ENCODE assay signal across 1 cellular context in genomic region chr9:34646211-34647083, GRCh38.
A peak's percentile ranks its signal among the peaks of the same experiment; 100 is the strongest.
TF ChIP-seq lines count a peak whose summit lies in the region.

Gene GALT, plus strand, starts transcription at chr9:34646675. Its CDS starts 30 bp downstream, at chr9:34646705.

TF ChIP-seq in HepG2, 621 proteins besides CTCF, POLR2A, EP300 and RAD21 (continued from another document and continues in another):
- TF ChIP-seq ZNF407 (CRISPR knock-in tag; IDR thresholded peaks at IDR 0.05; ENCODE audit: not compliant biosample characterization) (no peak), BCL6 (CRISPR knock-in tag; IDR thresholded peaks at IDR 0.05) (peak; percentile 39), ZNF383 (CRISPR knock-in tag; IDR thresholded peaks at IDR 0.05; ENCODE audit: borderline replicate concordance) (no peak), ATF5 (CRISPR knock-in tag; IDR thresholded peaks at IDR 0.05; ENCODE audit: low read depth) (no peak), DRAP1 (CRISPR knock-in tag; IDR thresholded peaks at IDR 0.05) (peak; percentile 88), PHB2 (IDR thresholded peaks at IDR 0.05; ENCODE audit: partially characterized antibody) (no peak), DPF2 (CRISPR knock-in tag; IDR thresholded peaks at IDR 0.05; ENCODE audit: borderline replicate concordance, low read depth) (no peak), IRX3 (CRISPR knock-in tag; IDR thresholded peaks at IDR 0.05; ENCODE audit: borderline replicate concordance, low read depth) (no peak), MAF1 (CRISPR knock-in tag; IDR thresholded peaks at IDR 0.05; ENCODE audit: borderline replicate concordance) (no peak; the same call in 1 of the 2 replicates), ZNF784 (CRISPR knock-in tag; IDR thresholded peaks at IDR 0.05; ENCODE audit: borderline replicate concordance) (peak; percentile 51; the same call in 1 of the 2 replicates), KLF15 (CRISPR knock-in tag; IDR thresholded peaks at IDR 0.05; ENCODE audit: borderline replicate concordance) (no peak), ZNF598 (CRISPR knock-in tag; IDR thresholded peaks at IDR 0.05; ENCODE audit: borderline replicate concordance) (peak; percentile 68; the same call in 1 of the 2 replicates), ZNF362 (CRISPR knock-in tag; IDR thresholded peaks at IDR 0.05; ENCODE audit: borderline replicate concordance) (no peak), ZFYVE20 (CRISPR knock-in tag; IDR thresholded peaks at IDR 0.05; ENCODE audit: borderline replicate concordance, low read depth) (peak; percentile 53; the same call in 1 of the 2 replicates), SIX1 (CRISPR knock-in tag; IDR thresholded peaks at IDR 0.05; ENCODE audit: borderline replicate concordance) (no peak), TBL1XR1 (IDR thresholded peaks at IDR 0.05; ENCODE audit: borderline replicate concordance, low read length, partially characterized antibody) (no peak), PAX8 (CRISPR knock-in tag; IDR thresholded peaks at IDR 0.05; ENCODE audit: borderline replicate concordance) (no peak), CHD2 (IDR thresholded peaks at IDR 0.05; ENCODE audit: low read depth, low read length) (no peak), SRSF9 (IDR thresholded peaks at IDR 0.05; ENCODE audit: borderline replicate concordance, insufficient read depth, low read depth, low read length, poor library complexity, severe bottlenecking) (no peak), PITX1 (CRISPR knock-in tag; IDR thresholded peaks at IDR 0.05) (peak; percentile 70), HHEX (CRISPR knock-in tag; IDR thresholded peaks at IDR 0.05) (peak; percentile 9; the same call in 1 of the 2 replicates), ATF4 (CRISPR knock-in tag; IDR thresholded peaks at IDR 0.05) (0 out of 4 replicates have a peak, but pooled peaks of 1 of the 2 experiments have one; percentile 4), CBX1 (IDR thresholded peaks at IDR 0.05; ENCODE audit: low read depth) (peak; percentile 36), JUND (CRISPR knock-in tag; IDR thresholded peaks at IDR 0.05) (0 out of 2 replicates have a peak, but pooled peaks have one; percentile 37), ARNTL (CRISPR knock-in tag; IDR thresholded peaks at IDR 0.05) (no peak), ZNF138 (CRISPR knock-in tag; IDR thresholded peaks at IDR 0.05; ENCODE audit: low read depth) (no peak), HMGXB3 (CRISPR knock-in tag; IDR thresholded peaks at IDR 0.05; ENCODE audit: borderline replicate concordance) (no peak), KDM1A (CRISPR knock-in tag; IDR thresholded peaks at IDR 0.05) (no peak), MLXIP (CRISPR knock-in tag; IDR thresholded peaks at IDR 0.05; ENCODE audit: borderline replicate concordance) (no peak), BRD4 (CRISPR knock-in tag; IDR thresholded peaks at IDR 0.05) (0 out of 2 replicates have a peak, but pooled peaks have one; percentile 44), NFYB (CRISPR knock-in tag; IDR thresholded peaks at IDR 0.05) (peak; percentile 96), TGIF2 (CRISPR knock-in tag; IDR thresholded peaks at IDR 0.05) (no peak; the same call in 1 of the 2 replicates)
